Comparison of ENCODE assay signal across 1 cellular context in genomic region chr12:20220339-20220738, GRCh38.
TF ChIP-seq lines count a peak whose summit lies in the region.

No MANE protein-coding gene starts in this region.

TF ChIP-seq in HepG2, 621 proteins besides CTCF, POLR2A, EP300 and RAD21 (continued from another document):
- TF ChIP-seq ADNP (CRISPR knock-in tag; IDR thresholded peaks at IDR 0.05) (no peak), THYN1 (CRISPR knock-in tag; IDR thresholded peaks at IDR 0.05; ENCODE audit: borderline replicate concordance, low read depth) (no peak), ZNF850 (CRISPR knock-in tag; conservative IDR thresholded peaks at IDR 0.05) (no peak)
